Comparison of ENCODE assay signal across 8 cellular contexts in genomic region chr5:132506094-132506692, GRCh38. TPM values are rescaled to one million over a fixed set of nuclear protein-coding genes. Genes with fewer than 3 reads are reported as not detected.
DNase-seq lines count a peak whose midpoint lies in the region; ATAC-seq, FAIRE-seq and TF ChIP-seq lines count a peak whose summit lies in the region.

No MANE protein-coding gene starts in this region.

- no peaks in the 10 kb centered on the region for H3K27me3 ChIP-seq in right cardiac atrium (ENCODE audit: control insufficient read depth, insufficient read depth)

- no peaks in the 10 kb centered on the region for H3K9me3 Mint-ChIP-seq in activated CD8-positive, alpha-beta T cell treated with anti-CD3 and anti-CD28 coated beads for 36 hours
- no peaks in the 10 kb centered on the region for H3K9me3 Mint-ChIP-seq in stimulated activated naive B cell treated with anti-CD40 and anti-IgM and Interleukin-4, amounts not matched to agents 10 μg/mL and 1 μg/mL and 100 μg/mL, for 72 hours

- TF ChIP-seq CTCF in AG09319 (IDR thresholded peaks at IDR 0.05; ENCODE audit: low read depth, low read length) = peak; percentile 77
- TF ChIP-seq CTCF in activated CD8-positive, alpha-beta T cell treated with anti-CD3 and anti-CD28 coated beads for 36 hours (IDR thresholded peaks at IDR 0.05) = peak; percentile 45

- H3K4me3 Mint-ChIP-seq in activated CD8-positive, alpha-beta T cell treated with anti-CD3 and anti-CD28 coated beads for 36 hours = no peak overlapping the region
- no peak overlapping the region for H3K4me3 Mint-ChIP-seq in stimulated activated naive B cell treated with anti-CD40 and anti-IgM and Interleukin-4, amounts not matched to agents 10 μg/mL and 1 μg/mL and 100 μg/mL, for 72 hours

- no peak overlapping the region for H3K4me3 ChIP-seq in right cardiac atrium (ENCODE audit: low read length)

- 48% methylated on average over 1 of the region's 1 CpG for WGBS in right cardiac atrium

- no peaks in the 10 kb centered on the region for H3K9me3 ChIP-seq in right cardiac atrium (ENCODE audit: control insufficient read depth, low read length)

- intact Hi-C loops in activated CD8-positive, alpha-beta T cell treated with anti-CD3 and anti-CD28 coated beads for 36 hours (cut with micrococcal nuclease) = loop anchor here (10.0 kb wide), 1 partner anchor 231 kb away; no protein-coding TSS in a partner anchor
- intact Hi-C loops in right cardiac atrium (cut with DNase I) = no loop called here

- CTCF ChIA-PET in activated CD8-positive, alpha-beta T cell treated with anti-CD3 and anti-CD28 coated beads for 36 hours (lab: Charles Lee) = interaction anchor here (0.7 to 13.9 kb wide), 11 partner anchors 11 to 318 kb away, joined by 3 to 342 read pairs (median 4); no protein-coding TSS in a partner anchor

- peak; percentile 40 for FAIRE-seq in HTR-8/SVneo (lab: Jason Lieb, UNC)

- ATAC-seq in GM18511 (IDR thresholded peaks at IDR 0.05; ENCODE audit: unreplicated experiment) = peak; percentile 56
- peak; percentile 57 for ATAC-seq in activated CD8-positive, alpha-beta T cell treated with anti-CD3 and anti-CD28 coated beads for 36 hours
- ATAC-seq in right cardiac atrium = peak; percentile 50 to 61
- peak; percentile 51 to 58 for ATAC-seq in stimulated activated naive B cell treated with anti-CD40 and anti-IgM and Interleukin-4, amounts not matched to agents 10 μg/mL and 1 μg/mL and 100 μg/mL, for 72 hours (replicated peaks)

- H3K4me1 ChIP-seq in right cardiac atrium (ENCODE audit: control insufficient read depth, insufficient read depth, low read length) = peaks cover 3% of the 10 kb centered on the region

- peaks cover 15% of the 10 kb centered on the region for H3K27me3 Mint-ChIP-seq in activated CD8-positive, alpha-beta T cell treated with anti-CD3 and anti-CD28 coated beads for 36 hours
- H3K27me3 Mint-ChIP-seq in stimulated activated naive B cell treated with anti-CD40 and anti-IgM and Interleukin-4, amounts not matched to agents 10 μg/mL and 1 μg/mL and 100 μg/mL, for 72 hours = peaks cover 0 to 6% of the 10 kb centered on the region in 2 donors

- H3K27ac ChIP-seq in right cardiac atrium (ENCODE audit: low read length) = no peak overlapping the region

- DNase-seq in AG09319 (ENCODE audit: extremely low read depth, low read depth) (peak; percentile 93), HTR-8/SVneo (ENCODE audit: insufficient read length, low spot score) (peak; percentile 74), right cardiac atrium (no peak), globus pallidus (ENCODE audit: low spot score) (no peak), NCI-H146 treated with DMSO at 0.1 percent for 48 hours (lab: John Stamatoyannopoulos, UW; ENCODE audit: unreplicated experiment) (no peak)
- peak; percentile 44 for DNase-seq in activated CD8-positive, alpha-beta T cell treated with anti-CD3 and anti-CD28 coated beads for 36 hours
- no peak for DNase-seq in stimulated activated naive B cell treated with anti-CD40 and anti-IgM and Interleukin-4, amounts not matched to agents 10 μg/mL and 1 μg/mL and 100 μg/mL, for 72 hours

- peaks cover 12% of the 10 kb centered on the region for H3K4me1 Mint-ChIP-seq in activated CD8-positive, alpha-beta T cell treated with anti-CD3 and anti-CD28 coated beads for 36 hours (ENCODE audit: low read depth)
- peaks cover 2 to 21% of the 10 kb centered on the region in 2 donors for H3K4me1 Mint-ChIP-seq in stimulated activated naive B cell treated with anti-CD40 and anti-IgM and Interleukin-4, amounts not matched to agents 10 μg/mL and 1 μg/mL and 100 μg/mL, for 72 hours

- H3K27ac Mint-ChIP-seq in activated CD8-positive, alpha-beta T cell treated with anti-CD3 and anti-CD28 coated beads for 36 hours = no peak overlapping the region
- H3K27ac Mint-ChIP-seq in stimulated activated naive B cell treated with anti-CD40 and anti-IgM and Interleukin-4, amounts not matched to agents 10 μg/mL and 1 μg/mL and 100 μg/mL, for 72 hours = no peak overlapping the region

- no peaks in the 10 kb centered on the region for H3K36me3 Mint-ChIP-seq in activated CD8-positive, alpha-beta T cell treated with anti-CD3 and anti-CD28 coated beads for 36 hours (ENCODE audit: low read depth)
- no peaks in the 10 kb centered on the region for H3K36me3 Mint-ChIP-seq in stimulated activated naive B cell treated with anti-CD40 and anti-IgM and Interleukin-4, amounts not matched to agents 10 μg/mL and 1 μg/mL and 100 μg/mL, for 72 hours

- POLR2A ChIA-PET in activated CD8-positive, alpha-beta T cell treated with anti-CD3 and anti-CD28 coated beads for 36 hours (lab: Charles Lee) = interaction anchor here (1.3 to 32.8 kb wide), 2 partner anchors 30 to 125 kb away, joined by 3 to 1641 read pairs; partner anchors contain the start of gene IRF1

RNA-seq across cellular contexts. Expression of gene IRF1, which starts 15.6 kb away (rescaled TPM):
- total RNA-seq in activated CD8-positive, alpha-beta T cell treated with anti-CD3 and anti-CD28 coated beads for 36 hours = 100 to 1,000 TPM; 121 to 128 TPM
- 10 to 100 TPM in 3 of 4 donors, 1 to 10 TPM in 1; 9.4 to 17.9 (median 13.8) TPM for total RNA-seq in right cardiac atrium
- 11.7 TPM for polyA plus RNA-seq in right cardiac atrium

RNA-seq across cellular contexts. Expression of gene IL5, which starts 37.1 kb away (rescaled TPM):
- total RNA-seq in activated CD8-positive, alpha-beta T cell treated with anti-CD3 and anti-CD28 coated beads for 36 hours = 1 to 10 TPM; 1.6 to 1.7 TPM
- not detected for total RNA-seq in right cardiac atrium
- not detected for polyA plus RNA-seq in right cardiac atrium

RNA-seq across cellular contexts. Expression of gene RAD50, which starts 50.6 kb away (rescaled TPM):
- 10 to 100 TPM; 46.4 to 48.9 TPM for total RNA-seq in activated CD8-positive, alpha-beta T cell treated with anti-CD3 and anti-CD28 coated beads for 36 hours
- 10 to 100 TPM; 22.7 to 32.0 (median 29.8) TPM for total RNA-seq in right cardiac atrium
- 8.0 TPM for polyA plus RNA-seq in right cardiac atrium

Comparison
In these comparisons a context has a peak if more than half of its experiments do, and no peak if none do; other contexts are left out.
1. DNase-seq: peak in AG09319 (single experiment), HTR-8/SVneo (single experiment) and activated CD8-positive, alpha-beta T cell treated with anti-CD3 and anti-CD28 coated beads for 36 hours (single experiment); none in right cardiac atrium (0 of 3), stimulated activated naive B cell treated with anti-CD40 and anti-IgM and Interleukin-4, amounts not matched to agents 10 μg/mL and 1 μg/mL and 100 μg/mL, for 72 hours (single experiment), globus pallidus (single experiment) and NCI-H146 treated with DMSO at 0.1 percent for 48 hours (single experiment).
2. RNA of gene IRF1, which starts 15.6 kb away (total RNA-seq): 121 to 128 TPM in activated CD8-positive, alpha-beta T cell treated with anti-CD3 and anti-CD28 coated beads for 36 hours; 9.4 to 17.9 TPM in right cardiac atrium; every median in the first group is over 4 times any median in the second.
3. Peak in every context shown above with its lines, with median percentiles within 50 percentile points of each other: ATAC-seq.